In the genomic region with DNA sequence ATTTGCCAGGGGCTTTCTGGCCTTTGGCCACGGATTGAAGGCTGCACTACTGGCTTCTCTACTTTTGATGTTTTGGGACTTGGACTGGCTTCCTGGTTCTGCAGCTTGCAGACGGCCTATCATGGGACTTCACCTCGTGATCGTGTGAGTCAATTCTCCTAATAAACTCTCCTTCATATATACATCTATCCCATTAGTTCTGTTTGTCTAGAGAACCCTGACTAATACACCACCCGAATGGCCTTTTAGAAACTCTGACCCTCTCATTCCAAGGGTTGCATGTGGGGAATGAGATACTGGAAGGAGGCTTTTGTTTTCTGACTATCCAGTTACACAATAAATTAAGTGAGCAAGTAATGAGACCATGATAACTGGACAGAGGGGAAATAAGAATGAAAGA, we compare ENCODE assay signal across 24 cellular contexts.
DNase-seq lines count a peak whose midpoint lies in the region; ATAC-seq and TF ChIP-seq lines count a peak whose summit lies in the region.
"Had no signal": no experiment of that assay in that cellular context is flagged by ENCODE, and none has a peak within 500 bp of the region (broad histone marks: within the 10 kb centered on the region; RNA-seq: fewer than 3 reads in every experiment).

No MANE protein-coding gene starts in this region.

- H3K4me1 ChIP-seq in neural progenitor cell: peaks cover 20% of the 10 kb centered on the region
- H3K4me1 ChIP-seq in adrenal gland (replicated peaks in 1 of 2): no peaks in the 10 kb centered on the region
- H3K4me1 ChIP-seq: BE2C, BLaER1 had no signal

- no peak for TF ChIP-seq CTCF in HFFc6 (IDR thresholded peaks at IDR 0.05)
- TF ChIP-seq CTCF in neural progenitor cell (IDR thresholded peaks at IDR 0.05): no peak
- no peak for TF ChIP-seq CTCF in type B pancreatic cell (conservative IDR thresholded peaks at IDR 0.05)
- TF ChIP-seq CTCF in adrenal gland (IDR thresholded peaks at IDR 0.05): no peak

- H3K9me3 ChIP-seq in neural progenitor cell (ENCODE audit: low read depth) (no peaks in the 10 kb centered on the region), adrenal gland (replicated peaks in 1 of 3) (no peaks in the 10 kb centered on the region)
- H3K9me3 ChIP-seq: BE2C, BLaER1 had no signal

- no peak overlapping the region for H3K4me2 ChIP-seq in neural progenitor cell
- H3K4me2 ChIP-seq: BLaER1 had no signal

- no peak overlapping the region for H2AFZ ChIP-seq in neural progenitor cell (replicated peaks)

- no peak overlapping the region for H3K27ac Mint-ChIP-seq in HFFc6
- H3K27ac Mint-ChIP-seq in neural progenitor cell: peak overlapping the region; percentile 61
- H3K27ac Mint-ChIP-seq in type B pancreatic cell: no peak overlapping the region
- H3K27ac Mint-ChIP-seq: CD14-positive monocyte; CD4-positive, alpha-beta memory T cell; CD4-positive, CD25-positive, alpha-beta regulatory T cell; CD8-positive, alpha-beta memory T cell had no signal

- peaks cover 11% of the 10 kb centered on the region for H3F3A ChIP-seq in neural progenitor cell (ENCODE audit: low read depth)

- H3K27ac ChIP-seq in neural progenitor cell (no peak overlapping the region), adrenal gland (no peak overlapping the region)
- H3K27ac ChIP-seq: BLaER1 had no signal

- WGBS in adrenal gland, 4 donors: 73 to 84% (median 79%) methylated on average over 5 of the region's 5 CpGs

- TF ChIP-seq POLR2A in adrenal gland (IDR thresholded peaks at IDR 0.05): no peak

- intact Hi-C loops in adrenal gland (cut with DNase I): loop anchor here in 1 of 2 donors (10.0 kb wide), 1 partner anchor 61 kb away; no protein-coding TSS in a partner anchor

- H3K4me1 Mint-ChIP-seq in HFFc6 (ENCODE audit: low read depth): peaks cover 20% of the 10 kb centered on the region
- H3K4me1 Mint-ChIP-seq in neural progenitor cell: peaks cover 23% of the 10 kb centered on the region
- H3K4me1 Mint-ChIP-seq in type B pancreatic cell (ENCODE audit: unreplicated experiment): peaks cover 15% of the 10 kb centered on the region
- H3K4me1 Mint-ChIP-seq: CD14-positive monocyte; CD4-positive, alpha-beta memory T cell; CD4-positive, CD25-positive, alpha-beta regulatory T cell; CD8-positive, alpha-beta memory T cell had no signal

- no peaks in the 10 kb centered on the region for H3K27me3 ChIP-seq in neural progenitor cell
- no peaks in the 10 kb centered on the region for H3K27me3 ChIP-seq in adrenal gland
- H3K27me3 ChIP-seq: BE2C, BLaER1 had no signal

- H4K20me1 ChIP-seq in neural progenitor cell (ENCODE audit: low read depth): no peaks in the 10 kb centered on the region
- H4K20me1 ChIP-seq: BLaER1 had no signal

- peak; percentile 6 for DNase-seq in HFFc6
- peak; percentile 93 for DNase-seq in foreskin melanocyte
- no peak for DNase-seq in neural progenitor cell (ENCODE audit: low spot score)
- no peak for DNase-seq in type B pancreatic cell (ENCODE audit: extremely low spot score, unreplicated experiment)
- DNase-seq in adrenal gland: no peak
- DNase-seq: 8988T; ACHN; BE2C; C1 segment of cervical spinal cord; CD4-positive, alpha-beta memory T cell; CD4-positive, CD25-positive, alpha-beta regulatory T cell; CD8-positive, alpha-beta memory T cell; COR-L47; DMS 273 treated with DMSO at 0.1 percent for 48 hours; DMS153; DMS53; DMS79; DND-41; EL; GDM1 had no signal

- H3K36me3 ChIP-seq in neural progenitor cell (no peaks in the 10 kb centered on the region), adrenal gland (replicated peaks in 1 of 2) (no peaks in the 10 kb centered on the region)
- H3K36me3 ChIP-seq: BE2C, BLaER1 had no signal

- no peak overlapping the region for H3K4me3 Mint-ChIP-seq in HFFc6
- H3K4me3 Mint-ChIP-seq in neural progenitor cell: no peak overlapping the region
- H3K4me3 Mint-ChIP-seq in type B pancreatic cell: no peak overlapping the region
- H3K4me3 Mint-ChIP-seq: CD14-positive monocyte; CD4-positive, alpha-beta memory T cell; CD4-positive, CD25-positive, alpha-beta regulatory T cell; CD8-positive, alpha-beta memory T cell had no signal

- H3K27me3 Mint-ChIP-seq in HFFc6 (ENCODE audit: insufficient read depth) (no peaks in the 10 kb centered on the region; the same call in 1 of the 2 replicates), neural progenitor cell (ENCODE audit: insufficient read depth, low read depth) (peaks cover 6% of the 10 kb centered on the region), type B pancreatic cell (no peaks in the 10 kb centered on the region)
- H3K27me3 Mint-ChIP-seq: CD4-positive, alpha-beta memory T cell; CD4-positive, CD25-positive, alpha-beta regulatory T cell; CD8-positive, alpha-beta memory T cell had no signal

- no peak overlapping the region for H3K4me3 ChIP-seq in neural progenitor cell
- H3K4me3 ChIP-seq in adrenal gland: no peak overlapping the region
- H3K4me3 ChIP-seq: BLaER1, GM12878 had no signal

- H3K36me3 Mint-ChIP-seq in HFFc6 (ENCODE audit: low read depth) (no peaks in the 10 kb centered on the region), neural progenitor cell (peaks cover 12% of the 10 kb centered on the region), type B pancreatic cell (no peaks in the 10 kb centered on the region)
- H3K36me3 Mint-ChIP-seq: CD14-positive monocyte; CD4-positive, alpha-beta memory T cell; CD4-positive, CD25-positive, alpha-beta regulatory T cell; CD8-positive, alpha-beta memory T cell had no signal

- H3K9me3 Mint-ChIP-seq in HFFc6 (no peaks in the 10 kb centered on the region), neural progenitor cell (peaks cover 19% of the 10 kb centered on the region), type B pancreatic cell (no peaks in the 10 kb centered on the region)

- no peaks in the 10 kb centered on the region for H3K79me2 ChIP-seq in neural progenitor cell (ENCODE audit: low read depth)

- no peak for ATAC-seq in HG02852 (IDR thresholded peaks at IDR 0.05; ENCODE audit: unreplicated experiment)
- ATAC-seq: GM12878 had no signal

- H3K9ac ChIP-seq in neural progenitor cell: no peak overlapping the region
- H3K9ac ChIP-seq: BLaER1 had no signal

Comparison
In these comparisons a context has a peak if more than half of its experiments do, and no peak if none do; other contexts are left out.
1. DNase-seq: peak in HFFc6 (single experiment) and foreskin melanocyte (single experiment); none in neural progenitor cell (single experiment), type B pancreatic cell (single experiment) and adrenal gland (0 of 7).